ENCODE assay signal across 10 cellular contexts in the genomic region with DNA sequence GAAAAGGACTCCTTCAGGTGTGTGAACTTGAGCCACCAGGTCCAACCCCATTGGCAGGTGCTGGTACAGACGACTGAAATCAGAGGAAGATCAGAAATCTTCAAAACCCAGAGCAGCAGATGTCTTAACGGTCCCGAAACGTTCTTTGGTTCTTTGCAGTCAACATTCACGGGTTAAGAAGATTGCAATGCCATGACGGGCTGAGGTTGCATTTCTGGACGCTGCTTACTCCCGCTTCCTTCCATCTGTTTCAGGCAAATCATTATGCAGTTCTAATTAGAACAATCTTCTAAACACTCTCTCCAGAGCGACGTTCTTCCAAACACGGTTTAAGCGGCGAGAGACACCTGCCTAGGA. TPM values are rescaled to one million over a fixed set of nuclear protein-coding genes. Genes with fewer than 3 reads are reported as not detected.
A peak's percentile ranks its signal among the peaks of the same experiment; 100 is the strongest.
DNase-seq lines count a peak whose midpoint lies in the region; ATAC-seq and TF ChIP-seq lines count a peak whose summit lies in the region.
"Had no signal": no experiment of that assay in that cellular context is flagged by ENCODE, and none has a peak within 500 bp of the region (broad histone marks: within the 10 kb centered on the region; RNA-seq: fewer than 3 reads in every experiment).

No MANE protein-coding gene starts in this region.

- no peak overlapping the region for H2BK120ac ChIP-seq in mesendoderm (ENCODE audit: low read depth, low read length)

- ATAC-seq in heart left ventricle (no peak), upper lobe of right lung (no peak)

- H3K18ac ChIP-seq in mesendoderm (ENCODE audit: low read length), result no peak overlapping the region

- H3K27ac ChIP-seq in heart left ventricle, result no peak overlapping the region
- no peak overlapping the region for H3K27ac ChIP-seq in right atrium auricular region
- H3K27ac ChIP-seq in dorsolateral prefrontal cortex, result peak overlapping the region in 28 of 59 donors; percentile 1 to 72 (median 34)
- H3K27ac ChIP-seq in mesendoderm (ENCODE audit: low read depth, low read length), result no peak overlapping the region
- no peak overlapping the region for H3K27ac ChIP-seq in upper lobe of right lung
- H3K27ac ChIP-seq: RWPE1 had no signal

- H3K4me1 ChIP-seq in heart left ventricle (peaks cover 0 to 9% (median 0%) of the 10 kb centered on the region in 12 donors), right atrium auricular region (no peaks in the 10 kb centered on the region), mesendoderm (ENCODE audit: control insufficient read depth, low read depth, low read length) (no peaks in the 10 kb centered on the region), upper lobe of right lung (peaks cover 5% of the 10 kb centered on the region)

- no peak overlapping the region for H3K56ac ChIP-seq in mesendoderm (ENCODE audit: low read length)

- no peak overlapping the region for H2BK5ac ChIP-seq in mesendoderm (ENCODE audit: low read length)

- H3K23ac ChIP-seq in mesendoderm (ENCODE audit: low read length), result no peak overlapping the region

- H3K36me3 ChIP-seq in heart left ventricle, result no peaks in the 10 kb centered on the region
- H3K36me3 ChIP-seq in right atrium auricular region, result no peaks in the 10 kb centered on the region
- H3K36me3 ChIP-seq in mesendoderm (ENCODE audit: control insufficient read depth, insufficient read depth, low read length), result no peaks in the 10 kb centered on the region
- H3K36me3 ChIP-seq in upper lobe of right lung, result no peaks in the 10 kb centered on the region

- H3K27me3 ChIP-seq in heart left ventricle, result peaks cover 0 to 29% (median 18%) of the 10 kb centered on the region in 9 donors
- peaks cover 0 to 3% of the 10 kb centered on the region in 2 donors for H3K27me3 ChIP-seq in right atrium auricular region
- H3K27me3 ChIP-seq in dorsolateral prefrontal cortex, result peaks cover 0 to 39% (median 8%) of the 10 kb centered on the region in 45 donors
- peaks cover 3% of the 10 kb centered on the region for H3K27me3 ChIP-seq in mesendoderm (ENCODE audit: insufficient read depth, low read length, poor library complexity)
- H3K27me3 ChIP-seq in upper lobe of right lung, result peaks cover 3% of the 10 kb centered on the region

- H4K5ac ChIP-seq in mesendoderm (ENCODE audit: low read length), result no peak overlapping the region

- H3K4me3 ChIP-seq in heart left ventricle, result peak overlapping the region; percentile 23 to 54 (median 40)
- H3K4me3 ChIP-seq in right atrium auricular region, result peak overlapping the region in 1 of 2 donors; percentile 41
- peak overlapping the region; percentile 29 to 76 (median 63) for H3K4me3 ChIP-seq in dorsolateral prefrontal cortex
- no peak overlapping the region for H3K4me3 ChIP-seq in mesendoderm (ENCODE audit: low read length)
- H3K4me3 ChIP-seq in upper lobe of right lung, result peak overlapping the region; percentile 42

- no peaks in the 10 kb centered on the region for H3K79me1 ChIP-seq in mesendoderm (ENCODE audit: low read length)

- TF ChIP-seq CTCF in heart left ventricle (IDR thresholded peaks at IDR 0.05) (no peak), right atrium auricular region (IDR thresholded peaks at IDR 0.05) (no peak), dorsolateral prefrontal cortex (IDR thresholded peaks at IDR 0.05 in 54 of 56, conservative IDR thresholded peaks at IDR 0.05 in 2 of 56; ENCODE audit: low read depth in 1 of 56, partially characterized antibody in 56 of 56) (no peak), upper lobe of right lung (IDR thresholded peaks at IDR 0.05) (no peak)

- H3K9me3 ChIP-seq in heart left ventricle, result no peaks in the 10 kb centered on the region
- H3K9me3 ChIP-seq in right atrium auricular region, result no peaks in the 10 kb centered on the region
- no peaks in the 10 kb centered on the region for H3K9me3 ChIP-seq in upper lobe of right lung

- no peak for TF ChIP-seq POLR2A in heart left ventricle (IDR thresholded peaks at IDR 0.05)

- WGBS in heart left ventricle, 4 donors, result 4 to 9% (median 5%) methylated on average over 13 of the region's 13 CpGs
- WGBS in mesendoderm (ENCODE audit: extremely low coverage, insufficient coverage, low lambda C conversion rate), result no CpG with 5 or more reads among the region's 13 CpGs

- H2BK15ac ChIP-seq in mesendoderm (replicated peaks; ENCODE audit: low read depth), result no peak overlapping the region

- H3K9ac ChIP-seq in mesendoderm (ENCODE audit: low read length), result no peak overlapping the region

- H3K4ac ChIP-seq in mesendoderm (ENCODE audit: low read depth, low read length), result no peak overlapping the region

- intact Hi-C loops in heart left ventricle (cut with DNase I), result no loop called here
- intact Hi-C loops in dorsolateral prefrontal cortex (cut with DNase I), result no loop called here
- intact Hi-C loops in upper lobe of right lung (cut with DNase I), result no loop called here

- H2AK5ac ChIP-seq in mesendoderm (ENCODE audit: low read length), result no peak overlapping the region

- no peak overlapping the region for H4K8ac ChIP-seq in mesendoderm (ENCODE audit: low read depth, low read length)

- peak overlapping the region; percentile 70 for H3K4me2 ChIP-seq in mesendoderm (ENCODE audit: low read length)

- H3K79me2 ChIP-seq in mesendoderm (ENCODE audit: control insufficient read depth, insufficient read depth, low read length), result no peaks in the 10 kb centered on the region

- DNase-seq in heart left ventricle (no peak), right atrium auricular region (ENCODE audit: low spot score) (no peak), dorsolateral prefrontal cortex (no peak), mesendoderm (no peak), upper lobe of right lung (no peak), NCI-H2029 treated with DMSO at 0.1 percent for 48 hours (lab: John Stamatoyannopoulos, UW) (no peak), GM19238 (ENCODE audit: insufficient read length, low spot score) (no peak), cortex of kidney (lab: John Stamatoyannopoulos, UW) (no peak)
- DNase-seq: KBM-7 had no signal

RNA-seq across cellular contexts. Expression of a gene that starts 0.5 kb away (rescaled TPM):
- total RNA-seq in heart left ventricle (under 1 TPM in 3 of 9 donors, not detected in 6; 0.16 to 0.30 (median 0.19) TPM), right atrium auricular region (under 1 TPM in 1 of 2 donors, not detected in 1; 0.19 TPM), dorsolateral prefrontal cortex (10 to 100 TPM in 88 of 120 experiments, 1 to 10 TPM in 32; 5.9 to 23.7 (median 11.6) TPM), upper lobe of right lung (0.23 TPM)
- under 1 TPM in 1 of 2 donors, not detected in 1; 0.11 TPM for polyA plus RNA-seq in heart left ventricle
- polyA plus RNA-seq in mesendoderm (2013, experiment 1 of 2), result 0.29 TPM
- 0.59 TPM for polyA plus RNA-seq in mesendoderm (2013, experiment 2 of 2)
